ENCODE assay signal across 1 cellular context in genomic region chr17:57512258-57512657, GRCh38.
TF ChIP-seq lines count a peak whose summit lies in the region.

No MANE protein-coding gene starts in this region.

TF ChIP-seq in GM23338, 12 proteins besides CTCF, POLR2A, EP300 and RAD21 (continued from another document):
- TF ChIP-seq, protein P1, sequence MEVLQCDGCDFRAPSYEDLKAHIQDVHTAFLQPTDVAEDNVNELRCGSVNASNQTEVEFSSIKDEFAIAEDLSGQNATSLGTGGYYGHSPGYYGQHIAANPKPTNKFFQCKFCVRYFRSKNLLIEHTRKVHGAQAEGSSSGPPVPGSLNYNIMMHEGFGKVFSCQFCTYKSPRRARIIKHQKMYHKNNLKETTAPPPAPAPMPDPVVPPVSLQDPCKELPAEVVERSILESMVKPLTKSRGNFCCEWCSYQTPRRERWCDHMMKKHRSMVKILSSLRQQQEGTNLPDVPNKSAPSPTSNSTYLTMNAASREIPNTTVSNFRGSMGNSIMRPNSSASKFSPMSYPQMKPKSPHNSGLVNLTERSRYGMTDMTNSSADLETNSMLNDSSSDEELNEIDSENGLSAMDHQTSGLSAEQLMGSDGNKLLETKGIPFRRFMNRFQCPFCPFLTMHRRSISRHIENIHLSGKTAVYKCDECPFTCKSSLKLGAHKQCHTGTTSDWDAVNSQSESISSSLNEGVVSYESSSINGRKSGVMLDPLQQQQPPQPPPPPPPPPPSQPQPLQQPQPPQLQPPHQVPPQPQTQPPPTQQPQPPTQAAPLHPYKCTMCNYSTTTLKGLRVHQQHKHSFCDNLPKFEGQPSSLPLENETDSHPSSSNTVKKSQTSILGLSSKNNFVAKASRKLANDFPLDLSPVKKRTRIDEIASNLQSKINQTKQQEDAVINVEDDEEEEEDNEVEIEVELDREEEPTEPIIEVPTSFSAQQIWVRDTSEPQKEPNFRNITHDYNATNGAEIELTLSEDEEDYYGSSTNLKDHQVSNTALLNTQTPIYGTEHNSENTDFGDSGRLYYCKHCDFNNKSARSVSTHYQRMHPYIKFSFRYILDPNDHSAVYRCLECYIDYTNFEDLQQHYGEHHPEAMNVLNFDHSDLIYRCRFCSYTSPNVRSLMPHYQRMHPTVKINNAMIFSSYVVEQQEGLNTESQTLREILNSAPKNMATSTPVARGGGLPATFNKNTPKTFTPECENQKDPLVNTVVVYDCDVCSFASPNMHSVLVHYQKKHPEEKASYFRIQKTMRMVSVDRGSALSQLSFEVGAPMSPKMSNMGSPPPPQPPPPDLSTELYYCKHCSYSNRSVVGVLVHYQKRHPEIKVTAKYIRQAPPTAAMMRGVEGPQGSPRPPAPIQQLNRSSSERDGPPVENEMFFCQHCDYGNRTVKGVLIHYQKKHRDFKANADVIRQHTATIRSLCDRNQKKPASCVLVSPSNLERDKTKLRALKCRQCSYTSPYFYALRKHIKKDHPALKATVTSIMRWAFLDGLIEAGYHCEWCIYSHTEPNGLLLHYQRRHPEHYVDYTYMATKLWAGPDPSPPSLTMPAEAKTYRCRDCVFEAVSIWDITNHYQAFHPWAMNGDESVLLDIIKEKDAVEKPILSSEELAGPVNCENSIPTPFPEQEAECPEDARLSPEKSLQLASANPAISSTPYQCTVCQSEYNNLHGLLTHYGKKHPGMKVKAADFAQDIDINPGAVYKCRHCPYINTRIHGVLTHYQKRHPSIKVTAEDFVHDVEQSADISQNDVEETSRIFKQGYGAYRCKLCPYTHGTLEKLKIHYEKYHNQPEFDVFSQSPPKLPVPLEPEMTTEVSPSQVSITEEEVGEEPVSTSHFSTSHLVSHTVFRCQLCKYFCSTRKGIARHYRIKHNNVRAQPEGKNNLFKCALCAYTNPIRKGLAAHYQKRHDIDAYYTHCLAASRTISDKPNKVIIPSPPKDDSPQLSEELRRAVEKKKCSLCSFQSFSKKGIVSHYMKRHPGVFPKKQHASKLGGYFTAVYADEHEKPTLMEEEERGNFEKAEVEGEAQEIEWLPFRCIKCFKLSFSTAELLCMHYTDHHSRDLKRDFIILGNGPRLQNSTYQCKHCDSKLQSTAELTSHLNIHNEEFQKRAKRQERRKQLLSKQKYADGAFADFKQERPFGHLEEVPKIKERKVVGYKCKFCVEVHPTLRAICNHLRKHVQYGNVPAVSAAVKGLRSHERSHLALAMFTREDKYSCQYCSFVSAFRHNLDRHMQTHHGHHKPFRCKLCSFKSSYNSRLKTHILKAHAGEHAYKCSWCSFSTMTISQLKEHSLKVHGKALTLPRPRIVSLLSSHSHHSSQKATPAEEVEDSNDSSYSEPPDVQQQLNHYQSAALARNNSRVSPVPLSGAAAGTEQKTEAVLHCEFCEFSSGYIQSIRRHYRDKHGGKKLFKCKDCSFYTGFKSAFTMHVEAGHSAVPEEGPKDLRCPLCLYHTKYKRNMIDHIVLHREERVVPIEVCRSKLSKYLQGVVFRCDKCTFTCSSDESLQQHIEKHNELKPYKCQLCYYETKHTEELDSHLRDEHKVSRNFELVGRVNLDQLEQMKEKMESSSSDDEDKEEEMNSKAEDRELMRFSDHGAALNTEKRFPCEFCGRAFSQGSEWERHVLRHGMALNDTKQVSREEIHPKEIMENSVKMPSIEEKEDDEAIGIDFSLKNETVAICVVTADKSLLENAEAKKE (CRISPR knock-in tag; IDR thresholded peaks at IDR 0.05), result no peak
- no peak for TF ChIP-seq JUNB (IDR thresholded peaks at IDR 0.05; ENCODE audit: unreplicated experiment)
